Comparison of ENCODE assay signal across 11 cellular contexts in the genomic region with DNA sequence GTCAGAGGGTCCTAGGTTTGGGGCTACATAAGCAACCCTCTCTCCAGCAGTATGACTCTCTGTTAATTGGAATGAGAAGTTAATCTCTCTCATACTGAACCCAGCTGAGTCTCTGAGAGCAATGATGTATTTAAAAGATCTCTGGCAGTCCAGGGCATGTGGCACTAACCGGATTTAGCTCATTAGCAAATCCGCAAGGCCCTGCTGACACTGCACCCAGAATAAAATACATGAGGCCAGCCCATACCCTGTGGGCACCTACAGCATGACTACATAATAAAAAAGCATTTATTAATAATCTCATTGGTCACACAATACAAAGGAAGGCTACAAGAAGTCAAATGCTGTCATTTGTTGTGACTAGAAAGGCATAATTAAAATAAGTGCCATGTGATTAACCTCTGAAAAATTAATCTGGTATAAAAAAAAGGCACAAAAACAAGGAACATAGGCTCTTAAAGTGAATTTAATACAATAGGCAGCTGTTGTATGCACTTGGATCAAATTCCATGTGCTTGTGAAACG.
"Had no signal": no experiment of that assay in that cellular context is flagged by ENCODE, and none has a peak within 500 bp of the region (broad histone marks: within the 10 kb centered on the region; RNA-seq: fewer than 3 reads in every experiment).

No MANE protein-coding gene starts in this region.

- H3K36me3 ChIP-seq: gastrocnemius medialis, left lung had no signal

- H3K4me1 Mint-ChIP-seq: activated CD4-positive, alpha-beta memory T cell treated with anti-CD3 and anti-CD28 coated beads, Interleukin-2, amount 10 ng/mL, durations not matched to agents 7 days and 5 days; stimulated activated naive CD8-positive, alpha-beta T cell treated with anti-CD3 and anti-CD28 coated beads, Interleukin-15, amount 100 ng/mL, for 72 hours had no signal

- H3K9me3 Mint-ChIP-seq: activated CD4-positive, alpha-beta memory T cell treated with anti-CD3 and anti-CD28 coated beads, Interleukin-2, amount 10 ng/mL, durations not matched to agents 7 days and 5 days; activated T-cell treated with anti-CD3 and anti-CD28 coated beads, Interleukin-2, amount 50 U/mL, for 72 hours; stimulated activated naive CD8-positive, alpha-beta T cell treated with anti-CD3 and anti-CD28 coated beads, Interleukin-15, amount 100 ng/mL, for 72 hours had no signal

- H3K27ac Mint-ChIP-seq: activated CD4-positive, alpha-beta memory T cell treated with anti-CD3 and anti-CD28 coated beads, Interleukin-2, amount 10 ng/mL, durations not matched to agents 7 days and 5 days; activated T-cell treated with anti-CD3 and anti-CD28 coated beads, Interleukin-2, amount 50 U/mL, for 72 hours; natural killer cell treated with Interleukin-12 subunit alpha and Interleukin-12 subunit beta and Interleukin-15 and Interleukin-18, amount 100 ng/mL, for 72 hours; stimulated activated naive CD8-positive, alpha-beta T cell treated with anti-CD3 and anti-CD28 coated beads, Interleukin-15, amount 100 ng/mL, for 72 hours had no signal

- H3K27me3 Mint-ChIP-seq: activated CD4-positive, alpha-beta memory T cell treated with anti-CD3 and anti-CD28 coated beads, Interleukin-2, amount 10 ng/mL, durations not matched to agents 7 days and 5 days; natural killer cell treated with Interleukin-12 subunit alpha and Interleukin-12 subunit beta and Interleukin-15 and Interleukin-18, amount 100 ng/mL, for 72 hours; stimulated activated naive CD8-positive, alpha-beta T cell treated with anti-CD3 and anti-CD28 coated beads, Interleukin-15, amount 100 ng/mL, for 72 hours had no signal

- H3K9me3 ChIP-seq: gastrocnemius medialis, left lung, testis had no signal

- H3K4me3 ChIP-seq: gastrocnemius medialis, left lung, testis had no signal

- H3K4me3 Mint-ChIP-seq: activated CD4-positive, alpha-beta memory T cell treated with anti-CD3 and anti-CD28 coated beads, Interleukin-2, amount 10 ng/mL, durations not matched to agents 7 days and 5 days; activated T-cell treated with anti-CD3 and anti-CD28 coated beads, Interleukin-2, amount 50 U/mL, for 72 hours; natural killer cell treated with Interleukin-12 subunit alpha and Interleukin-12 subunit beta and Interleukin-15 and Interleukin-18, amount 100 ng/mL, for 72 hours; stimulated activated naive CD8-positive, alpha-beta T cell treated with anti-CD3 and anti-CD28 coated beads, Interleukin-15, amount 100 ng/mL, for 72 hours had no signal

- H3K27me3 ChIP-seq: gastrocnemius medialis, left lung, testis had no signal

- DNase-seq: activated CD4-positive, alpha-beta memory T cell treated with anti-CD3 and anti-CD28 coated beads, Interleukin-2, amount 10 ng/mL, durations not matched to agents 7 days and 5 days; activated T-cell treated with anti-CD3 and anti-CD28 coated beads, Interleukin-2, amount 50 U/mL, for 72 hours; aorta; gastrocnemius medialis; islet precursor cell; left lung; stimulated activated CD4-positive, alpha-beta T cell treated with anti-CD3 and anti-CD28 coated beads, Interleukin-15, amount 100 ng/mL, for 24 hours; stimulated activated CD4-positive, alpha-beta T cell treated with anti-CD3 and anti-CD28 coated beads, Interleukin-4, amount 100 ng/mL, for 24 hours; stimulated activated naive CD8-positive, alpha-beta T cell treated with anti-CD3 and anti-CD28 coated beads, Interleukin-15, amount 100 ng/mL, for 72 hours; testis had no signal

- H3K36me3 Mint-ChIP-seq: natural killer cell treated with Interleukin-12 subunit alpha and Interleukin-12 subunit beta and Interleukin-15 and Interleukin-18, amount 100 ng/mL, for 72 hours had no signal

- H3K27ac ChIP-seq: gastrocnemius medialis, left lung, testis had no signal
